31 cellular contexts compared by ENCODE assay signal in the genomic region with DNA sequence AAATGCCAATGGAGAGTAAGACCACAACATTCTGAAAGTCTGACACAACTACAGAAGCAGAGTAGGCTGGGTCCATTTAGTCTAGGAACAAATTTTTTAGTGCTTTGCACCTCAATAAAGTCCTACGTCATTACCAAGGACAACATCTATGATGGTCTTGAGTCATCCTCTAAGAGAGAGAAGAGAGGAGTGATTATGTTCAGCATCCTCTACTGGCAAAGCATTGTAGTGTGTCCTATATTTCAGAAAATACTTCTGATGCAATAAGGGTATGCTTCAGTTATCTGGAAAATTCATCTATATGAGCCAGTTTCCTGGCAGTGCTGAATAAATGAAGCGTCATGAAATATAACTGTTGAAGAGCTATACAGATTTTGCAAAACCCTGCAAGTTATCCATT.
"Had no signal": no experiment of that assay in that cellular context is flagged by ENCODE, and none has a peak within 500 bp of the region (broad histone marks: within the 10 kb centered on the region; RNA-seq: fewer than 3 reads in every experiment).

No MANE protein-coding gene starts in this region.

- H3K79me2 ChIP-seq: hepatocyte had no signal

- H3K4me3 ChIP-seq: adrenal gland, body of pancreas, esophagus muscularis mucosa, gastroesophageal sphincter, heart right ventricle, hepatocyte had no signal

- ATAC-seq: activated CD8-positive, alpha-beta T cell treated with anti-CD3 and anti-CD28 coated beads for 36 hours; activated naive CD8-positive, alpha-beta T cell treated with anti-CD3 and anti-CD28 coated beads, Interleukin-2, amount 50 U/mL, for 24 hours; activated T-cell treated with anti-CD3 and anti-CD28 coated beads, Interleukin-2, amount 50 U/mL, for 4 hours; activated T-helper 17 cell treated with anti-CD3 and anti-CD28 coated beads, Interleukin-2, amount 50 U/mL, for 72 hours; body of pancreas; effector memory CD8-positive, alpha-beta T cell; gastroesophageal sphincter; heart right ventricle; WTC11 had no signal

- H3K9me3 ChIP-seq: adrenal gland, body of pancreas, esophagus muscularis mucosa, gastroesophageal sphincter, heart right ventricle had no signal

- FAIRE-seq: colon had no signal

- H3K4me1 ChIP-seq: adrenal gland, body of pancreas, esophagus muscularis mucosa, gastroesophageal sphincter, heart right ventricle had no signal

- H3K4me2 ChIP-seq: hepatocyte had no signal

- H3K27me3 ChIP-seq: adrenal gland, body of pancreas, esophagus muscularis mucosa, gastroesophageal sphincter, heart right ventricle, hepatocyte had no signal

- H3K36me3 ChIP-seq: adrenal gland, esophagus muscularis mucosa, gastroesophageal sphincter, heart right ventricle had no signal

- H2AFZ ChIP-seq: hepatocyte had no signal

- DNase-seq: activated CD4-positive, alpha-beta T cell treated with anti-CD3 and anti-CD28 coated beads for 1 hour; activated CD4-positive, alpha-beta T cell treated with anti-CD3 and anti-CD28 coated beads for 48 hours; activated CD4-positive, alpha-beta T cell treated with anti-CD3 and anti-CD28 coated beads, Interleukin-2, amount 50 U/mL, for 1 hour; activated CD4-positive, alpha-beta T cell treated with anti-CD3 and anti-CD28 coated beads, Interleukin-2, amount 50 U/mL, for 48 hours; activated CD8-positive, alpha-beta memory T cell treated with anti-CD3 and anti-CD28 coated beads for 24 hours; activated CD8-positive, alpha-beta T cell treated with anti-CD3 and anti-CD28 coated beads for 36 hours; activated effector memory CD4-positive, alpha-beta T cell treated with Interleukin-2 at 50 U/mL for 16 hours; activated naive CD4-positive, alpha-beta T cell treated with anti-CD3 and anti-CD28 coated beads for 36 hours; activated naive CD8-positive, alpha-beta T cell treated with anti-CD3 and anti-CD28 coated beads for 36 hours; activated naive CD8-positive, alpha-beta T cell treated with anti-CD3 and anti-CD28 coated beads, Interleukin-2, amount 50 U/mL, for 24 hours; activated T-cell treated with anti-CD3 and anti-CD28 coated beads, Interleukin-2, amount 50 U/mL, for 4 hours; adrenal gland; amygdala; aorta; body of pancreas; caudate nucleus; cortex of kidney; dermis blood vessel endothelial cell; effector CD4-positive, alpha-beta T cell; effector memory CD8-positive, alpha-beta T cell; erythroblast; foreskin melanocyte; heart right ventricle; T-helper 2 cell had no signal

- H3K27ac ChIP-seq: adrenal gland, body of pancreas, esophagus muscularis mucosa, gastroesophageal sphincter, heart right ventricle, hepatocyte, VCaP had no signal
